Comparison of ENCODE assay signal across 15 cellular contexts in the genomic region with DNA sequence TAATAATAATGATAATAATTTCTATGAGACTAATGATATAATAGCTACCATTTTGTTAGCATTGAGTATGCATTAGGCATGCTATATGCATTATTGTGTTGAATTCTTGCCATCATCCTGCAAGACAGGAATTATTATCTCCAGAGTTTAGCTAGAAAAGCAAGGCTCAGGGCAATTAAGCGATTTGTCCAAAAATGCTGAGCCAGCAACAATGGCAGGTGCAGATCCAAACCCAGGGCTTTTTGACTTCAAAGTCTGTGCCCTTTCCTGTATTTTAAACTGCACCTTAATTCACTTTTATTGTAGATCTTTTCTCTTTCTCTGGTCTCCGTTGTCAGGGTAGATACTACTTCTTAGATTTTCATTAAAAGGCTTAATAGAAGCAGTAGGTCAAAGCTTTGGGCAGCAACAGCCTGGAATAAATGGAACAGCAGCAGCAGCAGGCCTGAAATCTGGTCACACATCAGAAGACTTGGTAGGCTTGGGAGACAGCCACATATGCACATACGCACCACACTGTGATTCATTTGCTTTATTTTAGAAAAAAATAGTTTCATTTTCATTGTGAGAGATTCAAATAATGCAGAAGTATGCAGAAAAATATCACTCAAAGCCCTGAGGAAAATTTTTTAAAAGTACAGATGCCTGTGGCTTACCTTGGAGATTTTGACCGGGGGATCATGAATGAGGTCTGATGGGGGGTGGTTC.
"Had no signal": no experiment of that assay in that cellular context is flagged by ENCODE, and none has a peak within 500 bp of the region (broad histone marks: within the 10 kb centered on the region; RNA-seq: fewer than 3 reads in every experiment).

No MANE protein-coding gene starts in this region.

- ATAC-seq: natural killer cell treated with Interleukin-12 subunit alpha and Interleukin-12 subunit beta and Interleukin-15 and Interleukin-18, amount 100 ng/mL, for 72 hours; sciatic nerve; upper lobe of right lung had no signal

- H3K4me1 ChIP-seq: breast epithelium, upper lobe of right lung had no signal

- H3K36me3 ChIP-seq: breast epithelium, upper lobe of right lung had no signal

- FAIRE-seq: TTC549 had no signal

- H3K9me3 ChIP-seq: breast epithelium, testis, upper lobe of right lung had no signal

- DNase-seq: activated CD4-positive, alpha-beta T cell treated with anti-CD3 and anti-CD28 coated beads, Interleukin-2, amount 10 ng/mL, durations not matched to agents 24 days and 14 days; activated CD4-positive, CD25-positive, alpha-beta regulatory T cell; activated naive CD4-positive, alpha-beta T cell; activated naive CD8-positive, alpha-beta T cell treated with anti-CD3 and anti-CD28 coated beads, Interleukin-2, amount 10 ng/mL, durations not matched to agents 7 days and 5 days; cerebellar nuclear complex; effector CD8-positive, alpha-beta T cell; foreskin melanocyte; kidney glomerular epithelial cell; occipital lobe; testis; upper lobe of right lung had no signal

- H3K27me3 ChIP-seq: breast epithelium, testis, upper lobe of right lung had no signal

- H3K27ac ChIP-seq: breast epithelium, testis, upper lobe of right lung had no signal

- H3K4me3 ChIP-seq: breast epithelium, testis, upper lobe of right lung had no signal
